ENCODE assay signal across 1 cellular context in the genomic region with DNA sequence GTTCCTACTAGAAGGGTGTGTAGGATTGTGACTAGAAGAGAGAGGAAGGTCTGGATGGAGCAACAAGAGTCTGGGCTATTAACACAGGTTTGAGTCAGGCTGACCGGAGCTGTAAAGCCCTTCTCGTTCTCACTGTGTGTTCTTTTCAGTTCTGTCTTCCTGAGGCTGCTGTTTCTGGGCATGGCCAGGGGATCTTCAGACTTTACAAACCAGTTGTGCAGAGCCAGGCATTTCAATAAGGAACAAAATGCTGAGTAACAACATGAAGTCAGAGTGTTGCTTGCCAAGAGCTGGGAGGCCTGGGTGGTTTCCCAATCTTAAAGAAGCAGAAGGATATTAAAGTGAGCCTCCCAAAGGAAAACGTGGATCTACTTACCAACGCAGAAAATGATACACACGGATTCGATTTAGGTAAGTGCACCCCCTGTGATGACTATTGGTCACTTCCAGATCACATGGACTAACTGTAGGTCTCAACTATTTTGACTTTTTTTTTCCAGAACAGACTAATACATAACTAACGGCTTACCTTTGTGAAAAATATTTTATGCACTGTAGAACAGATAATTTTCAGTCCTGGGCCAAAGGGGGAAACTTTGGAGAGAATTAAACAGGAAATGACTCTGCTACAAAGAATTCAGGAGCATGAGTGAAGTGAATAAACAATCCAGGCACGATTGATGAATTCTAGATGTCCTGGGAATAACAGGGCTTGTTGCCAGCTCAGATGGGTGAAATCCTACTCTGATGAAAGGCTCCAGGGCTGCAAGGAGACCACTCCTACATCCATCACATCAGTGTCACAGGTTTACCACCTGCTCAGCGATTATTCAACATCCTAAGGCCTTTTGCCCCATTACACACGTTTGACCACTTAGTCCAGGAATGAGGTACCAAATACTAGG.
TF ChIP-seq lines count a peak whose summit lies in the region.

No MANE protein-coding gene starts in this region.

TF ChIP-seq in H1, 55 proteins besides CTCF, POLR2A, EP300 and RAD21 (continued from another document):
- TF ChIP-seq, protein P1, sequence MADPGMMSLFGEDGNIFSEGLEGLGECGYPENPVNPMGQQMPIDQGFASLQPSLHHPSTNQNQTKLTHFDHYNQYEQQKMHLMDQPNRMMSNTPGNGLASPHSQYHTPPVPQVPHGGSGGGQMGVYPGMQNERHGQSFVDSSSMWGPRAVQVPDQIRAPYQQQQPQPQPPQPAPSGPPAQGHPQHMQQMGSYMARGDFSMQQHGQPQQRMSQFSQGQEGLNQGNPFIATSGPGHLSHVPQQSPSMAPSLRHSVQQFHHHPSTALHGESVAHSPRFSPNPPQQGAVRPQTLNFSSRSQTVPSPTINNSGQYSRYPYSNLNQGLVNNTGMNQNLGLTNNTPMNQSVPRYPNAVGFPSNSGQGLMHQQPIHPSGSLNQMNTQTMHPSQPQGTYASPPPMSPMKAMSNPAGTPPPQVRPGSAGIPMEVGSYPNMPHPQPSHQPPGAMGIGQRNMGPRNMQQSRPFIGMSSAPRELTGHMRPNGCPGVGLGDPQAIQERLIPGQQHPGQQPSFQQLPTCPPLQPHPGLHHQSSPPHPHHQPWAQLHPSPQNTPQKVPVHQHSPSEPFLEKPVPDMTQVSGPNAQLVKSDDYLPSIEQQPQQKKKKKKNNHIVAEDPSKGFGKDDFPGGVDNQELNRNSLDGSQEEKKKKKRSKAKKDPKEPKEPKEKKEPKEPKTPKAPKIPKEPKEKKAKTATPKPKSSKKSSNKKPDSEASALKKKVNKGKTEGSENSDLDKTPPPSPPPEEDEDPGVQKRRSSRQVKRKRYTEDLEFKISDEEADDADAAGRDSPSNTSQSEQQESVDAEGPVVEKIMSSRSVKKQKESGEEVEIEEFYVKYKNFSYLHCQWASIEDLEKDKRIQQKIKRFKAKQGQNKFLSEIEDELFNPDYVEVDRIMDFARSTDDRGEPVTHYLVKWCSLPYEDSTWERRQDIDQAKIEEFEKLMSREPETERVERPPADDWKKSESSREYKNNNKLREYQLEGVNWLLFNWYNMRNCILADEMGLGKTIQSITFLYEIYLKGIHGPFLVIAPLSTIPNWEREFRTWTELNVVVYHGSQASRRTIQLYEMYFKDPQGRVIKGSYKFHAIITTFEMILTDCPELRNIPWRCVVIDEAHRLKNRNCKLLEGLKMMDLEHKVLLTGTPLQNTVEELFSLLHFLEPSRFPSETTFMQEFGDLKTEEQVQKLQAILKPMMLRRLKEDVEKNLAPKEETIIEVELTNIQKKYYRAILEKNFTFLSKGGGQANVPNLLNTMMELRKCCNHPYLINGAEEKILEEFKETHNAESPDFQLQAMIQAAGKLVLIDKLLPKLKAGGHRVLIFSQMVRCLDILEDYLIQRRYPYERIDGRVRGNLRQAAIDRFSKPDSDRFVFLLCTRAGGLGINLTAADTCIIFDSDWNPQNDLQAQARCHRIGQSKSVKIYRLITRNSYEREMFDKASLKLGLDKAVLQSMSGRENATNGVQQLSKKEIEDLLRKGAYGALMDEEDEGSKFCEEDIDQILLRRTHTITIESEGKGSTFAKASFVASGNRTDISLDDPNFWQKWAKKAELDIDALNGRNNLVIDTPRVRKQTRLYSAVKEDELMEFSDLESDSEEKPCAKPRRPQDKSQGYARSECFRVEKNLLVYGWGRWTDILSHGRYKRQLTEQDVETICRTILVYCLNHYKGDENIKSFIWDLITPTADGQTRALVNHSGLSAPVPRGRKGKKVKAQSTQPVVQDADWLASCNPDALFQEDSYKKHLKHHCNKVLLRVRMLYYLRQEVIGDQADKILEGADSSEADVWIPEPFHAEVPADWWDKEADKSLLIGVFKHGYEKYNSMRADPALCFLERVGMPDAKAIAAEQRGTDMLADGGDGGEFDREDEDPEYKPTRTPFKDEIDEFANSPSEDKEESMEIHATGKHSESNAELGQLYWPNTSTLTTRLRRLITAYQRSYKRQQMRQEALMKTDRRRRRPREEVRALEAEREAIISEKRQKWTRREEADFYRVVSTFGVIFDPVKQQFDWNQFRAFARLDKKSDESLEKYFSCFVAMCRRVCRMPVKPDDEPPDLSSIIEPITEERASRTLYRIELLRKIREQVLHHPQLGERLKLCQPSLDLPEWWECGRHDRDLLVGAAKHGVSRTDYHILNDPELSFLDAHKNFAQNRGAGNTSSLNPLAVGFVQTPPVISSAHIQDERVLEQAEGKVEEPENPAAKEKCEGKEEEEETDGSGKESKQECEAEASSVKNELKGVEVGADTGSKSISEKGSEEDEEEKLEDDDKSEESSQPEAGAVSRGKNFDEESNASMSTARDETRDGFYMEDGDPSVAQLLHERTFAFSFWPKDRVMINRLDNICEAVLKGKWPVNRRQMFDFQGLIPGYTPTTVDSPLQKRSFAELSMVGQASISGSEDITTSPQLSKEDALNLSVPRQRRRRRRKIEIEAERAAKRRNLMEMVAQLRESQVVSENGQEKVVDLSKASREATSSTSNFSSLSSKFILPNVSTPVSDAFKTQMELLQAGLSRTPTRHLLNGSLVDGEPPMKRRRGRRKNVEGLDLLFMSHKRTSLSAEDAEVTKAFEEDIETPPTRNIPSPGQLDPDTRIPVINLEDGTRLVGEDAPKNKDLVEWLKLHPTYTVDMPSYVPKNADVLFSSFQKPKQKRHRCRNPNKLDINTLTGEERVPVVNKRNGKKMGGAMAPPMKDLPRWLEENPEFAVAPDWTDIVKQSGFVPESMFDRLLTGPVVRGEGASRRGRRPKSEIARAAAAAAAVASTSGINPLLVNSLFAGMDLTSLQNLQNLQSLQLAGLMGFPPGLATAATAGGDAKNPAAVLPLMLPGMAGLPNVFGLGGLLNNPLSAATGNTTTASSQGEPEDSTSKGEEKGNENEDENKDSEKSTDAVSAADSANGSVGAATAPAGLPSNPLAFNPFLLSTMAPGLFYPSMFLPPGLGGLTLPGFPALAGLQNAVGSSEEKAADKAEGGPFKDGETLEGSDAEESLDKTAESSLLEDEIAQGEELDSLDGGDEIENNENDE (IDR thresholded peaks at IDR 0.05; ENCODE audit: insufficient replicate concordance, low read length), result no peak
- TF ChIP-seq RBBP5 (IDR thresholded peaks at IDR 0.05; ENCODE audit: borderline replicate concordance, low read depth, low read length) (no peak), SUZ12 (IDR thresholded peaks at IDR 0.05; ENCODE audit: low read length) (no peak), CHD1 (IDR thresholded peaks at IDR 0.05; ENCODE audit: low read depth, low read length) (no peak), GABPA (IDR thresholded peaks at IDR 0.05; ENCODE audit: borderline replicate concordance, insufficient read depth, low read length) (no peak), JUND (IDR thresholded peaks at IDR 0.05; ENCODE audit: low read length) (no peak), CBX5 (IDR thresholded peaks at IDR 0.05; ENCODE audit: low read depth, low read length) (no peak), TCF12 (IDR thresholded peaks at IDR 0.05; ENCODE audit: low read depth, low read length) (no peak), EGR1 (IDR thresholded peaks at IDR 0.05; ENCODE audit: borderline replicate concordance, low read depth, low read length) (no peak), CTBP2 (IDR thresholded peaks at IDR 0.05; ENCODE audit: borderline replicate concordance, insufficient read depth, insufficient read length, low read length) (no peak), HDAC2 (IDR thresholded peaks at IDR 0.05; ENCODE audit: borderline replicate concordance in 1 of 2, low read depth in 2 of 2, low read length in 2 of 2) (no peak)
